10 cellular contexts compared by ENCODE assay signal in the genomic region with DNA sequence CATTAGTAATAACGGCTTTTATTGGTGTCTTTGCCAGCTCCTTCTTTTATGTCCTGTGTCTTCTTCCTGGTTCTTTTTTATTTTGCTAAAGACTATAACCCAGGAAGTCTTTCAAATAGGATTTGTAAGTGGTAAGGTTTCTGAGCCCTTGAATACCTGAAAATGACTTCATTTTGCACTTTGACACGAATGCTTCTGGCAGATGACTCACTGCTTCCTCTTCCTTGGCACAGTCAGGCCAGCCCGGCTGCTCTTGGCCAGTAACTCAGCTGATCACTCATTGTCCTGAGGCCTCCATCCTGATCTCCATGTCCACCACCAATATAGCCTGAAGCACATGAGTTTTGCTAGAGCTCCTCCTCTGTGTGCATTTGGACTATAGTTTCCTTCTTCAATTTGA. TPM values are rescaled to one million over a fixed set of nuclear protein-coding genes. Genes with fewer than 3 reads are reported as not detected.
DNase-seq lines count a peak whose midpoint lies in the region; ATAC-seq lines count a peak whose summit lies in the region.
"Had no signal": no experiment of that assay in that cellular context is flagged by ENCODE, and none has a peak within 500 bp of the region (broad histone marks: within the 10 kb centered on the region; RNA-seq: fewer than 3 reads in every experiment).

No MANE protein-coding gene starts in this region.

- peaks cover 13% of the 10 kb centered on the region for H3F3A ChIP-seq in GM23248 (ENCODE audit: insufficient read depth)

- peaks cover 8% of the 10 kb centered on the region; the same call in 1 of the 2 replicates for H3K36me3 ChIP-seq in GM23248 (ENCODE audit: low read depth)
- H3K36me3 ChIP-seq in SJSA1 = no peaks in the 10 kb centered on the region

- H3K27ac ChIP-seq in GM23248 (peak overlapping the region; percentile 46), SJSA1 (peak overlapping the region; percentile 29)
- H3K27ac ChIP-seq: VCaP had no signal

- H3K4me2 ChIP-seq in GM23248 (ENCODE audit: unreplicated experiment) = peak overlapping the region; percentile 43

- no peaks in the 10 kb centered on the region for H3K27me3 ChIP-seq in GM23248 (replicated peaks; ENCODE audit: insufficient read depth)
- H3K27me3 ChIP-seq in SJSA1 (replicated peaks) = no peaks in the 10 kb centered on the region

- no peaks in the 10 kb centered on the region for H4K20me1 ChIP-seq in GM23248 (ENCODE audit: insufficient read depth)

- H3K9ac ChIP-seq in GM23248 = no peak overlapping the region

- ATAC-seq in sciatic nerve = peak; percentile 79
- ATAC-seq in HG03457 (IDR thresholded peaks at IDR 0.05; ENCODE audit: unreplicated experiment) = no peak

- H3K4me1 ChIP-seq in GM23248 (ENCODE audit: insufficient read depth) = peaks cover 15% of the 10 kb centered on the region
- H3K4me1 ChIP-seq in SJSA1 (replicated peaks) = peaks cover 9% of the 10 kb centered on the region

- no peaks in the 10 kb centered on the region for H3K79me2 ChIP-seq in GM23248 (ENCODE audit: insufficient read depth)

- H3K9me3 ChIP-seq in GM23248 (ENCODE audit: low read depth) (no peaks in the 10 kb centered on the region), SJSA1 (replicated peaks) (peaks cover 7% of the 10 kb centered on the region)

- in situ Hi-C loops in GM23248 (cut with MboI) = no loop called here

- DNase-seq in GM23248 (peak; percentile 94), SJSA1 (ENCODE audit: low read depth in 1 of 2, low spot score in 2 of 2) (peak; percentile 37 to 62), fibroblast of the conjunctiva (ENCODE audit: low read depth) (peak; percentile 74), sciatic nerve (ENCODE audit: low spot score) (no peak), NCI-H1436 treated with DMSO at 0.1 percent for 48 hours (lab: John Stamatoyannopoulos, UW) (no peak), inferior parietal cortex (ENCODE audit: extremely low spot score) (no peak), HUDEP-2 (lab: John Stamatoyannopoulos, UW; ENCODE audit: unreplicated experiment in 76 of 76) (no peak)
- DNase-seq: NCI-H2227 treated with DMSO at 0.1 percent for 48 hours had no signal

- 0% methylated on average over 3 of the region's 3 CpGs for WGBS in GM23248 (ENCODE audit: low coverage in 1 of 2, low lambda C conversion rate in 2 of 2, missing lambda C conversion rate in 2 of 2), 2 experiments

- intact Hi-C loops in sciatic nerve (cut with DNase I) = no loop called here

- no peak overlapping the region for H2AFZ ChIP-seq in GM23248

- H3K9me2 ChIP-seq in GM23248 (ENCODE audit: insufficient read depth) = no peaks in the 10 kb centered on the region

- no peak overlapping the region for H3K4me3 ChIP-seq in GM23248
- H3K4me3 ChIP-seq in SJSA1 = no peak overlapping the region

RNA-seq across cellular contexts. Expression of a gene that starts 48.7 kb away (rescaled TPM):
- not detected in 2 replicates for total RNA-seq in GM23248 (2014; rRNA removed; shearing (Covaris generic))
- polyA plus RNA-seq in GM23248 (2016; fragmentation: Nextera tagmentation; extraction: Ambion mirVana) = 0.15 and 0.65 TPM in 2 replicates
- not detected in 2 replicates for total RNA-seq in SJSA1 (2014; rRNA removed; shearing (Covaris generic))
- not detected for total RNA-seq in sciatic nerve

Comparison
In these comparisons a context has a peak if more than half of its experiments do, and no peak if none do; other contexts are left out.
1. DNase-seq: peak in GM23248 (single experiment), SJSA1 (2 of 2) and fibroblast of the conjunctiva (single experiment); none in sciatic nerve (single experiment), NCI-H1436 treated with DMSO at 0.1 percent for 48 hours (single experiment), inferior parietal cortex (single experiment) and HUDEP-2 (0 of 76).